In genomic region chr13:48542138-48542537, GRCh38 we compare ENCODE assay signal across 1 cellular context.
TF ChIP-seq lines count a peak whose summit lies in the region.

No MANE protein-coding gene starts in this region.

TF ChIP-seq in HCT116, 20 proteins besides CTCF, POLR2A, EP300 and RAD21:
- TF ChIP-seq ATF3 (IDR thresholded peaks at IDR 0.05): no peak
- no peak for TF ChIP-seq ZNF274 (IDR thresholded peaks at IDR 0.05; ENCODE audit: low read depth, low read length)
- TF ChIP-seq CEBPB (IDR thresholded peaks at IDR 0.05; ENCODE audit: low read depth): no peak
TF ChIP-seq in HCT116: peak in this region for 0.
